In genomic region chr2:221929259-221929658, GRCh38 we compare ENCODE assay signal across 19 cellular contexts.
DNase-seq lines count a peak whose midpoint lies in the region; ATAC-seq, FAIRE-seq and TF ChIP-seq lines count a peak whose summit lies in the region.
"Had no signal": no experiment of that assay in that cellular context is flagged by ENCODE, and none has a peak within 500 bp of the region (broad histone marks: within the 10 kb centered on the region; RNA-seq: fewer than 3 reads in every experiment).

No MANE protein-coding gene starts in this region.

- in situ Hi-C loops in GM12878 (cut with MboI): no loop called here

- RAD21 ChIA-PET in GM12878 (lab: Charles Lee; ENCODE audit: unreplicated experiment): no interaction called here

- no TSS peak for BruUV-seq in GM12878 (replicated peaks; lab: Mats Ljungman, UMichigan)

- H3K27ac ChIP-seq in GM12878 (ENCODE audit: control insufficient read depth, insufficient read depth): no peak overlapping the region
- H3K27ac ChIP-seq: GM23248 had no signal

- H3K27me3 Mint-ChIP-seq in stimulated activated naive CD8-positive, alpha-beta T cell treated with anti-CD3 and anti-CD28 coated beads, Interleukin-15, amount 100 ng/mL, for 72 hours: no peaks in the 10 kb centered on the region
- H3K27me3 Mint-ChIP-seq: CD4-positive, CD25-positive, alpha-beta regulatory T cell had no signal

- ATAC-seq in GM18511 (IDR thresholded peaks at IDR 0.05; ENCODE audit: unreplicated experiment) (peak; percentile 57), HG02798 (IDR thresholded peaks at IDR 0.05; ENCODE audit: poor library complexity, unreplicated experiment) (peak; percentile 39), GM12878 (no peak), GM21367 (IDR thresholded peaks at IDR 0.05; ENCODE audit: unreplicated experiment) (no peak)
- ATAC-seq in stimulated activated naive CD8-positive, alpha-beta T cell treated with anti-CD3 and anti-CD28 coated beads, Interleukin-15, amount 100 ng/mL, for 72 hours: no peak
- ATAC-seq: K562 had no signal

- no peaks in the 10 kb centered on the region for H4K20me1 ChIP-seq in GM12878 (ENCODE audit: control insufficient read depth, insufficient read depth)

- H3K27ac Mint-ChIP-seq in stimulated activated naive CD8-positive, alpha-beta T cell treated with anti-CD3 and anti-CD28 coated beads, Interleukin-15, amount 100 ng/mL, for 72 hours: no peak overlapping the region
- H3K27ac Mint-ChIP-seq: CD4-positive, CD25-positive, alpha-beta regulatory T cell; CD8-positive, alpha-beta memory T cell had no signal

- FAIRE-seq in GM12878 (lab: Jason Lieb, UNC): no peak
- FAIRE-seq: A204.1, HTR-8/SVneo, K562 had no signal

- CTCF ChIA-PET in GM12878 (lab: Yijun Ruan, JAX): no interaction called here

- TF ChIP-seq EP300 in GM12878 (IDR thresholded peaks at IDR 0.05; ENCODE audit: borderline replicate concordance in 1 of 2, control insufficient read depth in 1 of 2, low read depth in 2 of 2, low read length in 2 of 2): no peak

- no peaks in the 10 kb centered on the region for H3K4me1 ChIP-seq in GM12878 (ENCODE audit: control insufficient read depth, insufficient read depth, low read length)
- H3K4me1 ChIP-seq: BE2C had no signal

- no peaks in the 10 kb centered on the region for H3K79me2 ChIP-seq in GM12878 (ENCODE audit: control insufficient read depth, insufficient read depth, low read length)

- SMC1A ChIA-PET in GM12878 (lab: Charles Lee; ENCODE audit: uncharacterized antibody, unreplicated experiment): no interaction called here

- no peak for TF ChIP-seq RAD21 in GM12878 (IDR thresholded peaks at IDR 0.05; ENCODE audit: insufficient read depth, low read depth, low read length)

- no peak overlapping the region for H2AFZ ChIP-seq in GM12878 (ENCODE audit: control insufficient read depth, low read depth, low read length)
- H2AFZ ChIP-seq: GM23248 had no signal

- no peak overlapping the region for H3K4me2 ChIP-seq in GM12878 (ENCODE audit: control insufficient read depth, insufficient read depth)

- H3K9me3 Mint-ChIP-seq in stimulated activated naive CD8-positive, alpha-beta T cell treated with anti-CD3 and anti-CD28 coated beads, Interleukin-15, amount 100 ng/mL, for 72 hours: no peaks in the 10 kb centered on the region

- POLR2A ChIA-PET in GM12878 (lab: Charles Lee): no interaction called here

- no peak for DNase-seq in GM12878 (ENCODE audit: low read depth, low spot score)
- no peak for DNase-seq in stimulated activated naive CD8-positive, alpha-beta T cell treated with anti-CD3 and anti-CD28 coated beads, Interleukin-15, amount 100 ng/mL, for 72 hours
- no peak for DNase-seq in ecto neural progenitor cell (ENCODE audit: low spot score)
- no peak for DNase-seq in mucosa of gallbladder (ENCODE audit: low spot score)
- DNase-seq: BE2C; C1 segment of cervical spinal cord; CD4-positive, CD25-positive, alpha-beta regulatory T cell; CD8-positive, alpha-beta memory T cell; COR-L47; GDM1; Kasumi-1 had no signal

- 0% methylated on average over 1 of the region's 1 CpG for WGBS in GM12878 (ENCODE audit: insufficient coverage, insufficient replicate concordance, low lambda C conversion rate, missing lambda C conversion rate)

- intact Hi-C loops in GM12878 (cut with micrococcal nuclease; ENCODE audit: unreplicated experiment): no loop called here

- no peak overlapping the region for H3K9ac ChIP-seq in GM12878 (ENCODE audit: control insufficient read depth, insufficient read depth, low read length)
- H3K9ac ChIP-seq: GM23248 had no signal

- no peak overlapping the region for H3K4me3 Mint-ChIP-seq in stimulated activated naive CD8-positive, alpha-beta T cell treated with anti-CD3 and anti-CD28 coated beads, Interleukin-15, amount 100 ng/mL, for 72 hours
- H3K4me3 Mint-ChIP-seq: CD4-positive, CD25-positive, alpha-beta regulatory T cell; CD8-positive, alpha-beta memory T cell had no signal

- no peak for TF ChIP-seq POLR2A in GM12878 (IDR thresholded peaks at IDR 0.05; ENCODE audit: low read depth, low read length)

- TF ChIP-seq CTCF in GM12878 (IDR thresholded peaks at IDR 0.05 in 2 of 3, conservative IDR thresholded peaks at IDR 0.05 in 1 of 3; ENCODE audit: control insufficient read depth in 2 of 3, extremely low read depth in 1 of 3, insufficient read depth in 1 of 3, low read depth in 3 of 3, low read length in 3 of 3): no peak

- no peaks in the 10 kb centered on the region for H3K4me1 Mint-ChIP-seq in stimulated activated naive CD8-positive, alpha-beta T cell treated with anti-CD3 and anti-CD28 coated beads, Interleukin-15, amount 100 ng/mL, for 72 hours
- H3K4me1 Mint-ChIP-seq: CD4-positive, CD25-positive, alpha-beta regulatory T cell; CD8-positive, alpha-beta memory T cell had no signal

- H3K27me3 ChIP-seq in GM12878 (replicated peaks in 1 of 2; ENCODE audit: control insufficient read depth in 2 of 2, insufficient read depth in 2 of 2, low read length in 1 of 2): no peaks in the 10 kb centered on the region
- H3K27me3 ChIP-seq: BE2C had no signal

- H3K36me3 ChIP-seq in GM12878 (ENCODE audit: control insufficient read depth in 2 of 2, insufficient read depth in 2 of 2, low read length in 1 of 2): no peaks in the 10 kb centered on the region
- H3K36me3 ChIP-seq: BE2C, HAP-1 had no signal

- no peaks in the 10 kb centered on the region for H3K9me3 ChIP-seq in GM12878 (replicated peaks; ENCODE audit: control insufficient read depth, insufficient read depth, low read length)
- H3K9me3 ChIP-seq: BE2C, HAP-1 had no signal

- no peak overlapping the region for H3K4me3 ChIP-seq in GM12878
- H3K4me3 ChIP-seq: GM23248, HAP-1, K562 had no signal

TF ChIP-seq in GM12878, 131 proteins besides CTCF, POLR2A, EP300 and RAD21:
- TF ChIP-seq ZNF24 (IDR thresholded peaks at IDR 0.05): no peak
- TF ChIP-seq, protein P1, sequence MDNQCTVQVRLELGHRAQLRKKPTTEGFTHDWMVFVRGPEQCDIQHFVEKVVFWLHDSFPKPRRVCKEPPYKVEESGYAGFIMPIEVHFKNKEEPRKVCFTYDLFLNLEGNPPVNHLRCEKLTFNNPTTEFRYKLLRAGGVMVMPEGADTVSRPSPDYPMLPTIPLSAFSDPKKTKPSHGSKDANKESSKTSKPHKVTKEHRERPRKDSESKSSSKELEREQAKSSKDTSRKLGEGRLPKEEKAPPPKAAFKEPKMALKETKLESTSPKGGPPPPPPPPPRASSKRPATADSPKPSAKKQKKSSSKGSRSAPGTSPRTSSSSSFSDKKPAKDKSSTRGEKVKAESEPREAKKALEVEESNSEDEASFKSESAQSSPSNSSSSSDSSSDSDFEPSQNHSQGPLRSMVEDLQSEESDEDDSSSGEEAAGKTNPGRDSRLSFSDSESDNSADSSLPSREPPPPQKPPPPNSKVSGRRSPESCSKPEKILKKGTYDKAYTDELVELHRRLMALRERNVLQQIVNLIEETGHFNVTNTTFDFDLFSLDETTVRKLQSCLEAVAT (IDR thresholded peaks at IDR 0.05): no peak
- 0 out of 2 replicates have a peak, but pooled peaks have one; percentile 12 for TF ChIP-seq JUNB (IDR thresholded peaks at IDR 0.05)

Comparison
In these comparisons a context has a peak if more than half of its experiments do, and no peak if none do; other contexts are left out.
1. ATAC-seq: peak in GM18511 (single experiment) and HG02798 (single experiment); none in GM12878 (single experiment), stimulated activated naive CD8-positive, alpha-beta T cell treated with anti-CD3 and anti-CD28 coated beads, Interleukin-15, amount 100 ng/mL, for 72 hours (single experiment) and GM21367 (single experiment).